1 cellular context compared by ENCODE assay signal in the genomic region with DNA sequence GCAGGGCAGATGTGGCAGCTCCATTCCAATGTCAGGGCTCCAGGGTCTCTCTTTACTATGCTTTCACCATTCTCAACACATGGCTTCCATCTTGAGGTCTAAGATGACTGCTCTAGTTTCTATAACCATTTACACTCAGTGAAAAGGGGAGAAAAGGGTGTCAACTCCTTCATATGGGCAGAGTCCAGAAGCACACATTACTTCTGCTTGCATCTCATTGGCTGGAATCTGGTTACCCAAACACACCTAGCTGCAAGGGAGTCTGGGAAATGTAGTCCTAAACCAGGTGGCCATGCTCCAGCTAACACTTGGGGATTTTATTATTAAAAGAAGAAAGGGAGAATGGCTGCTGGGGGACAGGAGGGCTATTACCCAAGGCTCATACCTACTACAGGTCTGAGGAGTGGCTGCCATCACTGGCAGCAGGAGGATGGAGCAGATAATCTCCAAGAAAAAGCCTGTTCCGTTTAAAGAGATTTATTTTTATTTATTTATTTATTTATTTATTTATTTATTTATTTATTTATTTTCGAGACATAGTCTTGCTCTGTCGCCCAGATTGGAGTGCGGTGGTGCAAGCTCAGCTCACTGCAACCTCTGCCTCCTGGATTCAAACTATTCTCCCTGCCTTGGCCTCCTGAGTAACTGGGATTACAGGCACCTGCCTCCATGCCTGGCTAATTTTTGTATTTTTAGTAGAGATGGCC.
A peak's percentile ranks its signal among the peaks of the same experiment; 100 is the strongest.
TF ChIP-seq lines count a peak whose summit lies in the region.

No MANE protein-coding gene starts in this region.

TF ChIP-seq in GM23338, 12 proteins besides CTCF, POLR2A, EP300 and RAD21 (continued from another document):
- 0 out of 2 replicates have a peak, but pooled peaks have one; percentile 24 for TF ChIP-seq ETS1 (IDR thresholded peaks at IDR 0.05)
